8 cellular contexts compared by ENCODE assay signal in the genomic region with DNA sequence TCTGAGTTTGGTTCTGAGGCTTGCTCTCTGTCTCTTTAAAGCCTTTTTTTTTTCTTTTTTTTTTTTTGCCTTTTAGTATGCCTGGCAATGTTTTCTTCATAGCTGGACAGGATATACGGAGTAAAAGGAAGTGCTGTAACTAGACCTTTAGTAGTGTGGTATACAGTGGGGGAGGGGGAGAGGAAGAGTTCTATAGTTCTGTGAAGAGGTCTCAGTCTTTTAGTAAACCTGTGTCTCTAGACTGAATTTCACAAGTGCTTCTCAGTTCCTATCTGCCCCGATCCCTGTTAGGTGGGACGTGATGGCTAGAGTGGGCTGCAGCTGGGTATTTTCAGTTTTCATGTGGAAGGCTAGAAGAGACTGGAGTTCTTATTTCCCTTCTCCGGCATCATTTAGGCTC. TPM values are rescaled to one million over a fixed set of nuclear protein-coding genes. Genes with fewer than 3 reads are reported as not detected.
DNase-seq lines count a peak whose midpoint lies in the region; ATAC-seq, FAIRE-seq and TF ChIP-seq lines count a peak whose summit lies in the region.

No MANE protein-coding gene starts in this region.

- DNase-seq in left cardiac atrium: no peak
- no peak for DNase-seq in left ventricle myocardium superior
- DNase-seq in left lung: no peak
- DNase-seq in aorta: no peak
- DNase-seq in NCI-H187 treated with DMSO at 0.1 percent for 48 hours (lab: John Stamatoyannopoulos, UW): no peak
- no peak for DNase-seq in small intestine
- no peak for DNase-seq in NCI-H748 (lab: John Stamatoyannopoulos, UW; ENCODE audit: unreplicated experiment)

- H3K9me3 ChIP-seq in left lung: no peaks in the 10 kb centered on the region
- H3K9me3 ChIP-seq in aorta (ENCODE audit: control insufficient read depth, low read length): no peaks in the 10 kb centered on the region
- no peaks in the 10 kb centered on the region for H3K9me3 ChIP-seq in small intestine (ENCODE audit: control insufficient read depth, low read depth)

- intact Hi-C loops in left cardiac atrium (cut with DNase I): no loop called here
- intact Hi-C loops in left ventricle myocardium superior (cut with micrococcal nuclease): no loop called here
- intact Hi-C loops in left lung (cut with DNase I): no loop called here
- intact Hi-C loops in aorta (cut with DNase I): no loop called here

- H3K27ac ChIP-seq in left lung (peak overlapping the region; percentile 65 to 83), aorta (ENCODE audit: low read depth in 1 of 2, low read length in 2 of 2) (no peak overlapping the region), small intestine (ENCODE audit: low read depth in 1 of 2, low read length in 1 of 2) (peak overlapping the region in 1 of 2 donors; percentile 76)

- H3K4me3 ChIP-seq in WI38 (ENCODE audit: low read depth, low read length) (peak overlapping the region; percentile 51), left lung (no peak overlapping the region), aorta (ENCODE audit: low read length in 2 of 2) (no peak overlapping the region), small intestine (ENCODE audit: low read depth in 1 of 2, low read length in 2 of 2) (no peak overlapping the region)

- H3K27me3 ChIP-seq in left lung: no peaks in the 10 kb centered on the region
- no peaks in the 10 kb centered on the region for H3K27me3 ChIP-seq in aorta (ENCODE audit: control insufficient read depth in 1 of 2, insufficient read depth in 2 of 2, low read length in 1 of 2)
- H3K27me3 ChIP-seq in small intestine (ENCODE audit: control insufficient read depth in 2 of 2, insufficient read depth in 2 of 2, low read length in 2 of 2): no peaks in the 10 kb centered on the region

- ATAC-seq in left cardiac atrium (peak; percentile 65 to 83), left ventricle myocardium superior (no peak), left lung (peak; percentile 71), aorta (ENCODE audit: low FRiP score) (peak; percentile 54)

- H3K36me3 ChIP-seq in left lung: no peaks in the 10 kb centered on the region
- no peaks in the 10 kb centered on the region for H3K36me3 ChIP-seq in aorta (ENCODE audit: control insufficient read depth in 1 of 2, insufficient read depth in 2 of 2, low read length in 1 of 2)
- H3K36me3 ChIP-seq in small intestine (ENCODE audit: control insufficient read depth in 2 of 2, insufficient read depth in 2 of 2, low read length in 2 of 2): no peaks in the 10 kb centered on the region

- WGBS in aorta, 2 donors: 24 to 42% methylated on average over 4 of the region's 4 CpGs
- 43 to 70% (median 55%) methylated on average over 4 of the region's 4 CpGs for WGBS in small intestine, 3 donors

- H3K4me1 ChIP-seq in left lung (peaks cover 4 to 46% of the 10 kb centered on the region in 2 donors), aorta (ENCODE audit: control insufficient read depth in 1 of 2, insufficient read depth in 2 of 2, low read length in 2 of 2) (no peaks in the 10 kb centered on the region), small intestine (ENCODE audit: control insufficient read depth in 2 of 2, insufficient read depth in 1 of 2, low read depth in 1 of 2, low read length in 1 of 2) (peaks cover 3 to 5% of the 10 kb centered on the region in 2 donors)

- no peak for FAIRE-seq in small intestine (lab: Jason Lieb, UNC)

- TF ChIP-seq CTCF in WI38 (IDR thresholded peaks at IDR 0.05; ENCODE audit: low read depth, low read length) (no peak), left lung (IDR thresholded peaks at IDR 0.05) (no peak)

RNA-seq across cellular contexts. Expression of gene ABCC2, which starts 3.1 kb away (rescaled TPM):
- total RNA-seq in left cardiac atrium: under 1 TPM; 0.53 to 0.94 TPM
- 0.25 TPM for total RNA-seq in left ventricle myocardium superior
- total RNA-seq in left lung: 1 to 10 TPM; 1.1 to 1.8 TPM
- total RNA-seq in aorta: 1 to 10 TPM; 2.8 to 4.5 TPM
- polyA plus RNA-seq in aorta: 1 to 10 TPM in 1 of 2 donors, under 1 TPM in 1; 0.33 to 2.5 TPM
- 10 to 100 TPM in 2 of 3 donors, 1 to 10 TPM in 1; 5.6 to 91.7 (median 29.5) TPM for polyA plus RNA-seq in small intestine

RNA-seq across cellular contexts. Expression of gene CUTC, which starts 47.3 kb away (rescaled TPM):
- total RNA-seq in left cardiac atrium (10 to 100 TPM; 18.9 to 23.4 TPM), left ventricle myocardium superior (36.9 TPM), left lung (10 to 100 TPM; 12.3 to 28.4 TPM), aorta (10 to 100 TPM; 16.5 to 22.4 TPM)
- polyA plus RNA-seq in aorta (10 to 100 TPM; 19.4 to 20.2 TPM), small intestine (10 to 100 TPM; 21.1 to 21.7 (median 21.5) TPM)

RNA-seq across cellular contexts. Expression of gene COX15, which starts 47.4 kb away (rescaled TPM):
- total RNA-seq in left cardiac atrium (10 to 100 TPM; 22.7 to 23.3 TPM), left ventricle myocardium superior (35.7 TPM), left lung (10 to 100 TPM; 33.0 to 36.8 TPM), aorta (10 to 100 TPM; 16.3 to 27.2 TPM)
- polyA plus RNA-seq in aorta (10 to 100 TPM; 10.0 to 15.9 TPM), small intestine (10 to 100 TPM; 10.3 to 24.7 (median 12.3) TPM)

Comparison
In these comparisons a context has a peak if more than half of its experiments do, and no peak if none do; other contexts are left out.
1. H3K27ac ChIP-seq: peak in left lung (2 of 2); none in aorta (0 of 2).